11 cellular contexts compared by ENCODE assay signal in genomic region chr9:3385871-3386270, GRCh38.
A peak's percentile ranks its signal among the peaks of the same experiment; 100 is the strongest.
DNase-seq lines count a peak whose midpoint lies in the region; ATAC-seq and TF ChIP-seq lines count a peak whose summit lies in the region.
"Had no signal": no experiment of that assay in that cellular context is flagged by ENCODE, and none has a peak within 500 bp of the region (broad histone marks: within the 10 kb centered on the region; RNA-seq: fewer than 3 reads in every experiment).

No MANE protein-coding gene starts in this region.

- no peak overlapping the region for H2AFZ ChIP-seq in neuronal stem cell (ENCODE audit: low read length)

- POLR2A ChIA-PET in activated CD8-positive, alpha-beta T cell treated with anti-CD3 and anti-CD28 coated beads, Interleukin-2, amount 10 ng/mL, durations not matched to agents 7 days and 5 days (lab: Charles Lee): interaction anchor here (0.6 to 0.8 kb wide), 2 partner anchors 13 to 141 kb away, joined by 3 read pairs; no protein-coding TSS in a partner anchor

- H2BK15ac ChIP-seq in neuronal stem cell (ENCODE audit: low read length): no peak overlapping the region

- TF ChIP-seq CTCF in CD14-positive monocyte (IDR thresholded peaks at IDR 0.05) (no peak), adrenal gland (IDR thresholded peaks at IDR 0.05) (no peak)

- H3K4me3 ChIP-seq in adrenal gland (no peak overlapping the region), neuronal stem cell (ENCODE audit: low read length in 2 of 2) (no peak overlapping the region)

- intact Hi-C loops in CD14-positive monocyte (cut with micrococcal nuclease) (no loop called here), adrenal gland (cut with DNase I) (no loop called here)

- H3K27ac ChIP-seq in adrenal gland (no peak overlapping the region), neuronal stem cell (replicated peaks; ENCODE audit: low read length) (no peak overlapping the region)

- H3K36me3 ChIP-seq in adrenal gland (replicated peaks in 1 of 2) (no peaks in the 10 kb centered on the region), neuronal stem cell (replicated peaks in 1 of 2; ENCODE audit: control insufficient read depth in 2 of 2, insufficient read depth in 2 of 2, low read length in 2 of 2) (peaks cover 5 to 78% of the 10 kb centered on the region in 2 donors)

- no peak overlapping the region for H3K14ac ChIP-seq in neuronal stem cell (ENCODE audit: low read length)

- no peak overlapping the region for H3K4me2 ChIP-seq in neuronal stem cell (ENCODE audit: insufficient read depth, low read length, poor library complexity, severe bottlenecking)

- peaks cover 11 to 19% of the 10 kb centered on the region in 2 donors for H3K36me3 Mint-ChIP-seq in CD14-positive monocyte
- H3K36me3 Mint-ChIP-seq in activated CD8-positive, alpha-beta T cell treated with anti-CD3 and anti-CD28 coated beads, Interleukin-2, amount 10 ng/mL, durations not matched to agents 7 days and 5 days (ENCODE audit: low read depth): peaks cover 30% of the 10 kb centered on the region

- H3K27me3 Mint-ChIP-seq in CD14-positive monocyte (ENCODE audit: low read depth in 3 of 3): peaks cover 0 to 2% (median 0%) of the 10 kb centered on the region in 3 donors
- H3K27me3 Mint-ChIP-seq in activated CD8-positive, alpha-beta T cell treated with anti-CD3 and anti-CD28 coated beads, Interleukin-2, amount 10 ng/mL, durations not matched to agents 7 days and 5 days (ENCODE audit: low read depth): no peaks in the 10 kb centered on the region

- CTCF ChIA-PET in activated CD8-positive, alpha-beta T cell treated with anti-CD3 and anti-CD28 coated beads, Interleukin-2, amount 10 ng/mL, durations not matched to agents 7 days and 5 days (lab: Charles Lee): no interaction called here

- peak; percentile 97 for ATAC-seq in HG03045 (IDR thresholded peaks at IDR 0.05; ENCODE audit: unreplicated experiment)
- peak; percentile 93 for ATAC-seq in activated CD8-positive, alpha-beta T cell treated with anti-CD3 and anti-CD28 coated beads, Interleukin-2, amount 10 ng/mL, durations not matched to agents 7 days and 5 days

- peak overlapping the region in 4 of 7 donors; percentile 10 to 72 (median 28) for H3K27ac Mint-ChIP-seq in CD14-positive monocyte
- H3K27ac Mint-ChIP-seq in activated CD8-positive, alpha-beta T cell treated with anti-CD3 and anti-CD28 coated beads, Interleukin-2, amount 10 ng/mL, durations not matched to agents 7 days and 5 days: peak overlapping the region; percentile 35
- H3K27ac Mint-ChIP-seq: natural killer cell had no signal

- no peak overlapping the region for H3K4ac ChIP-seq in neuronal stem cell (ENCODE audit: low read length)

- no peak overlapping the region for H2AK5ac ChIP-seq in neuronal stem cell (ENCODE audit: low read depth, low read length)

- H2BK120ac ChIP-seq in neuronal stem cell (ENCODE audit: low read depth, low read length): no peak overlapping the region

- H3K9ac ChIP-seq in neuronal stem cell (ENCODE audit: low read depth, low read length, poor library complexity): no peak overlapping the region

- no peak overlapping the region for H3K4me3 Mint-ChIP-seq in CD14-positive monocyte
- peak overlapping the region; percentile 17 for H3K4me3 Mint-ChIP-seq in activated CD8-positive, alpha-beta T cell treated with anti-CD3 and anti-CD28 coated beads, Interleukin-2, amount 10 ng/mL, durations not matched to agents 7 days and 5 days
- H3K4me3 Mint-ChIP-seq: natural killer cell had no signal

- 76 to 89% (median 82%) methylated on average over 1 of the region's 1 CpG for WGBS in adrenal gland, 4 donors
- no CpG with 5 or more reads among the region's 1 CpG for WGBS in neuronal stem cell (ENCODE audit: extremely low coverage in 2 of 2, insufficient read length in 2 of 2, insufficient replicate concordance in 1 of 2), 2 donors

- H3K23ac ChIP-seq in neuronal stem cell (ENCODE audit: low read depth, low read length, poor library complexity): no peak overlapping the region

- H3K9me3 Mint-ChIP-seq in CD14-positive monocyte: peaks cover 0 to 12% (median 5%) of the 10 kb centered on the region in 7 donors
- peaks cover 22% of the 10 kb centered on the region for H3K9me3 Mint-ChIP-seq in activated CD8-positive, alpha-beta T cell treated with anti-CD3 and anti-CD28 coated beads, Interleukin-2, amount 10 ng/mL, durations not matched to agents 7 days and 5 days (ENCODE audit: insufficient read depth)

- H3K9me3 ChIP-seq in adrenal gland (replicated peaks in 1 of 3): no peaks in the 10 kb centered on the region
- peaks cover 5 to 34% of the 10 kb centered on the region in 2 donors for H3K9me3 ChIP-seq in neuronal stem cell (replicated peaks in 1 of 2; ENCODE audit: control insufficient read depth in 2 of 2, insufficient read depth in 1 of 2, low read depth in 1 of 2, low read length in 2 of 2)

- H2BK5ac ChIP-seq in neuronal stem cell (ENCODE audit: low read length): no peak overlapping the region

- no peak overlapping the region for H3K18ac ChIP-seq in neuronal stem cell (ENCODE audit: low read length)

- no peak overlapping the region for H4K8ac ChIP-seq in neuronal stem cell (ENCODE audit: low read depth, low read length)

- H2BK12ac ChIP-seq in neuronal stem cell (ENCODE audit: low read length): no peak overlapping the region

- no peaks in the 10 kb centered on the region for H3K4me1 ChIP-seq in adrenal gland (replicated peaks in 1 of 2)
- peaks cover 0 to 3% of the 10 kb centered on the region in 2 donors for H3K4me1 ChIP-seq in neuronal stem cell (ENCODE audit: control insufficient read depth in 2 of 2, insufficient read depth in 1 of 2, low read depth in 1 of 2, low read length in 2 of 2)

- peaks cover 14% of the 10 kb centered on the region for H3K4me1 Mint-ChIP-seq in CD14-positive monocyte
- peaks cover 13% of the 10 kb centered on the region for H3K4me1 Mint-ChIP-seq in activated CD8-positive, alpha-beta T cell treated with anti-CD3 and anti-CD28 coated beads, Interleukin-2, amount 10 ng/mL, durations not matched to agents 7 days and 5 days (ENCODE audit: low read depth)

- H4K91ac ChIP-seq in neuronal stem cell (ENCODE audit: low read depth, low read length, poor library complexity): no peak overlapping the region

- DNase-seq in CD14-positive monocyte (ENCODE audit: low spot score) (no peak), GM19240 (ENCODE audit: insufficient read length, low spot score) (peak; percentile 8), adrenal gland (no peak), neuronal stem cell (ENCODE audit: low spot score) (no peak), NCI-H2171 (lab: John Stamatoyannopoulos, UW) (no peak)
- DNase-seq in activated CD8-positive, alpha-beta T cell treated with anti-CD3 and anti-CD28 coated beads, Interleukin-2, amount 10 ng/mL, durations not matched to agents 7 days and 5 days: peak; percentile 43
- no peak for DNase-seq in effector CD8-positive, alpha-beta T cell (lab: John Stamatoyannopoulos, UW)
- DNase-seq: AML-193, natural killer cell, NCI-H526 treated with DMSO at 0.1 percent for 48 hours had no signal

- no peaks in the 10 kb centered on the region for H3K27me3 ChIP-seq in adrenal gland
- no peaks in the 10 kb centered on the region for H3K27me3 ChIP-seq in neuronal stem cell (ENCODE audit: control insufficient read depth in 3 of 3, insufficient read depth in 3 of 3, low read depth in 1 of 3, low read length in 3 of 3)

- TF ChIP-seq POLR2A in adrenal gland (IDR thresholded peaks at IDR 0.05): no peak

- H3K79me1 ChIP-seq in neuronal stem cell (ENCODE audit: low read depth, low read length): no peaks in the 10 kb centered on the region

Comparison
In these comparisons a context has a peak if more than half of its experiments do, and no peak if none do; other contexts are left out.
1. DNase-seq: peak in GM19240 (single experiment) and activated CD8-positive, alpha-beta T cell treated with anti-CD3 and anti-CD28 coated beads, Interleukin-2, amount 10 ng/mL, durations not matched to agents 7 days and 5 days (single experiment); none in CD14-positive monocyte (single experiment), adrenal gland (0 of 7), neuronal stem cell (single experiment), effector CD8-positive, alpha-beta T cell (single experiment) and NCI-H2171 (single experiment).